ENCODE assay signal across 16 cellular contexts in genomic region chr2:218744615-218745014, GRCh38. TPM values are rescaled to one million over a fixed set of nuclear protein-coding genes. Genes with fewer than 3 reads are reported as not detected.
DNase-seq lines count a peak whose midpoint lies in the region; ATAC-seq and TF ChIP-seq lines count a peak whose summit lies in the region.
"Had no signal": no experiment of that assay in that cellular context is flagged by ENCODE, and none has a peak within 500 bp of the region (broad histone marks: within the 10 kb centered on the region; RNA-seq: fewer than 3 reads in every experiment).

No MANE protein-coding gene starts in this region.

- peaks cover 0 to 12% (median 0%) of the 10 kb centered on the region in 11 experiments; a peak in 1 of 22 replicates for H3K9me3 ChIP-seq in BLaER1 treated with 17β-estradiol and CSF1 and Interleukin-3, amounts not matched to agents 10 nM and 100 nM (replicated peaks in 1 of 11)
- H3K9me3 ChIP-seq in HAP-1: no peaks in the 10 kb centered on the region
- H3K9me3 ChIP-seq: SK-N-SH, transverse colon had no signal

- H3K4me3 ChIP-seq in BLaER1 treated with 17β-estradiol and CSF1 and Interleukin-3, amounts not matched to agents 10 nM and 100 nM: no peak overlapping the region
- H3K4me3 ChIP-seq in HAP-1: no peak overlapping the region
- H3K4me3 ChIP-seq: transverse colon had no signal

- peaks cover 71% of the 10 kb centered on the region for H3K4me1 Mint-ChIP-seq in CD14-positive monocyte

- TF ChIP-seq CTCF in CD14-positive monocyte (IDR thresholded peaks at IDR 0.05): no peak

- peak; percentile 61 for DNase-seq in CD14-positive monocyte (ENCODE audit: low spot score)
- DNase-seq in caudate nucleus (lab: John Stamatoyannopoulos, UW): peak in 1 of 61 donors; percentile 19
- DNase-seq in HAP-1 (ENCODE audit: low spot score in 2 of 2): no peak
- DNase-seq in ecto neural progenitor cell (ENCODE audit: low spot score): no peak
- DNase-seq: H7; left colon; NCI-H345; SK-N-SH; stimulated activated CD4-positive, alpha-beta T cell treated with anti-CD3 and anti-CD28 coated beads, Interleukin-12 subunit alpha, Interleukin-12 subunit beta, amount 100 ng/mL, for 4 hours; transverse colon had no signal

- H3K27ac Mint-ChIP-seq in CD14-positive monocyte: peak overlapping the region; percentile 96 to 100 (median 100)
- H3K27ac Mint-ChIP-seq: IgD-negative memory B cell had no signal

- H3K27ac ChIP-seq in BLaER1 treated with 17β-estradiol and CSF1 and Interleukin-3, amounts not matched to agents 10 nM and 100 nM: peak overlapping the region in 7 of 11 experiments; percentile 52 to 88 (median 81); a peak in 12 of 22 replicates
- peak overlapping the region; percentile 95 for H3K27ac ChIP-seq in caudate nucleus (ENCODE audit: low read depth, low read length)
- H3K27ac ChIP-seq: parathyroid adenoma, VCaP had no signal

- H3K4me3 Mint-ChIP-seq in CD14-positive monocyte: peak overlapping the region in 1 of 2 donors; percentile 70
- H3K4me3 Mint-ChIP-seq: IgD-negative memory B cell had no signal

- intact Hi-C loops in CD14-positive monocyte (cut with micrococcal nuclease): loop anchor here in 1 of 2 donors (1.0 to 5.0 kb wide), 3 partner anchors 11 to 78 kb away; partner anchors contain the start of gene CYP27A1

- peaks cover 73 to 100% (median 94%) of the 10 kb centered on the region in 11 experiments for H3K36me3 ChIP-seq in BLaER1 treated with 17β-estradiol and CSF1 and Interleukin-3, amounts not matched to agents 10 nM and 100 nM
- peaks cover 70% of the 10 kb centered on the region for H3K36me3 ChIP-seq in HAP-1 (replicated peaks)

- H3K4me1 ChIP-seq in BLaER1 treated with 17β-estradiol and CSF1 and Interleukin-3, amounts not matched to agents 10 nM and 100 nM: peaks cover 0 to 97% (median 24%) of the 10 kb centered on the region in 10 experiments; a peak in 13 of 20 replicates
- no peaks in the 10 kb centered on the region for H3K4me1 ChIP-seq in HAP-1
- H3K4me1 ChIP-seq: parathyroid adenoma, transverse colon had no signal

- peaks cover 0 to 5% (median 2%) of the 10 kb centered on the region in 7 donors for H3K9me3 Mint-ChIP-seq in CD14-positive monocyte
- H3K9me3 Mint-ChIP-seq: IgD-negative memory B cell had no signal

- H3K27me3 Mint-ChIP-seq in CD14-positive monocyte (ENCODE audit: low read depth in 3 of 3): peaks cover 0 to 2% (median 2%) of the 10 kb centered on the region in 3 donors
- H3K27me3 Mint-ChIP-seq: IgD-negative memory B cell had no signal

- peaks cover 73 to 81% of the 10 kb centered on the region in 2 donors for H3K36me3 Mint-ChIP-seq in CD14-positive monocyte

- ATAC-seq in HG02678 (IDR thresholded peaks at IDR 0.05; ENCODE audit: unreplicated experiment) (peak; percentile 45), GM19328 (IDR thresholded peaks at IDR 0.05; ENCODE audit: unreplicated experiment) (no peak)
- ATAC-seq: left colon had no signal

- peak overlapping the region in 6 of 11 experiments; percentile 20 to 87 (median 76); a peak in 11 of 22 replicates for H3K4me2 ChIP-seq in BLaER1 treated with 17β-estradiol and CSF1 and Interleukin-3, amounts not matched to agents 10 nM and 100 nM
- H3K4me2 ChIP-seq: SK-N-SH had no signal

- peak overlapping the region in 6 of 11 experiments; percentile 9 to 64 (median 61); a peak in 11 of 22 replicates for H3K9ac ChIP-seq in BLaER1 treated with 17β-estradiol and CSF1 and Interleukin-3, amounts not matched to agents 10 nM and 100 nM
- H3K9ac ChIP-seq: parathyroid adenoma, SK-N-SH had no signal

- peaks cover 0 to 7% (median 0%) of the 10 kb centered on the region in 11 experiments; a peak in 1 of 22 replicates for H4K20me1 ChIP-seq in BLaER1 treated with 17β-estradiol and CSF1 and Interleukin-3, amounts not matched to agents 10 nM and 100 nM

- no peaks in the 10 kb centered on the region for H3K27me3 ChIP-seq in BLaER1 treated with 17β-estradiol and CSF1 and Interleukin-3, amounts not matched to agents 10 nM and 100 nM
- no peaks in the 10 kb centered on the region for H3K27me3 ChIP-seq in HAP-1 (ENCODE audit: low read depth)
- H3K27me3 ChIP-seq: transverse colon had no signal

- in situ Hi-C loops in HAP-1 (cut with MboI; ENCODE audit: low sequenced_read_pairs): no loop called here

RNA-seq across cellular contexts. Expression of gene TTLL4, which starts 34.0 kb away (rescaled TPM):
- 10 to 100 TPM; 13.5 to 16.3 TPM for polyA plus RNA-seq in CD14-positive monocyte

RNA-seq across cellular contexts. Expression of gene CYP27A1, which starts 37.3 kb away (rescaled TPM):
- 100 to 1,000 TPM; 214 to 218 TPM for polyA plus RNA-seq in CD14-positive monocyte
